1 cellular context compared by ENCODE assay signal in the genomic region with DNA sequence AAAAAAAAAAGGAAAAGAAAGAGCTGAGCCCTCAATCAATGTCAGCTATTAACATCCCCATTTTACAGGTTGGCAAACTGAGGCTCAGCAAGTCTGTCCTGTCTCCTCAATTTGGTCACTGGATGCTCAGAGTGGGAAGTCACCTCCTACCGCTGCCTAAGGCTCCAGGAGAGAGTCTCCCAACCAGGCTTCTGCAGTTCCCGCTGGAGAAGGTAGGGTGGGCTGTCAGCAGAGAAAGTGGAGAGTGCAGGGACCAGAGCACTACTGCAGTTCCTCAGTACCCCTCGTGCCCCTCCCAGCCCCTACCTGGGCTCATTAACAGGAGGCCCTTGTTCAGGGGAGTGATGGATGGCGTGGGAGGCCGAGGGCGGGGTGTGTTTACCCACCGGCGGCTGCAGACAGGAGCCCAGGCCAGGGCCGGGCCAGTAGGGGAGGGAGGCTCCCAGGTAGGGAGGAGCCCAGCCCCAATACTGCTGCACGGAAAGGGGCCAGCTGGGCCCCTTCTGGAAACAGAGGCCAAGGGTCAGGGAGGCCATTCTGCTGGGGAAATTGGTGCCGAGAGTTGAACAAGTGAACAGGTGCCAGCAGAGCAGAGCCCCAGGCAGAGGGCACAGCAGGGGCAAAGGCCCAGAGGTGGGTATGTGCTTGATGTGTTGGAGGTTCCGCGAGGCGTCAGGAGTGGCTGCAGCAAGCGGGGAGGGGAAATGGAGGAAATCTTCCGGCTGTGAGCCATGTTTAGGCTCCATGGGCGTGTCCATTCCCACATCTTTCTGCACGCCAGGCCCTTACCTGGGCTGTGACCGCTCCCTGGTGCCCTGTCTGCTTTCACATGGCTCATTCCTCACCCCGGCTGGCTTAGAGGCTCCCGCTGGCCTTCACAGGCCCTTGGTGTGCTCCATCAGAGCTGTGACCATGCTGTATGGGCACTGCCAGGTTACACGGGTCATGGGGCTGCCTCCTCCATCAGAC.
TF ChIP-seq lines count a peak whose summit lies in the region.

No MANE protein-coding gene starts in this region.

TF ChIP-seq in WTC11, 78 proteins besides CTCF, POLR2A, EP300 and RAD21 (continued from another document):
- TF ChIP-seq, protein P1, sequence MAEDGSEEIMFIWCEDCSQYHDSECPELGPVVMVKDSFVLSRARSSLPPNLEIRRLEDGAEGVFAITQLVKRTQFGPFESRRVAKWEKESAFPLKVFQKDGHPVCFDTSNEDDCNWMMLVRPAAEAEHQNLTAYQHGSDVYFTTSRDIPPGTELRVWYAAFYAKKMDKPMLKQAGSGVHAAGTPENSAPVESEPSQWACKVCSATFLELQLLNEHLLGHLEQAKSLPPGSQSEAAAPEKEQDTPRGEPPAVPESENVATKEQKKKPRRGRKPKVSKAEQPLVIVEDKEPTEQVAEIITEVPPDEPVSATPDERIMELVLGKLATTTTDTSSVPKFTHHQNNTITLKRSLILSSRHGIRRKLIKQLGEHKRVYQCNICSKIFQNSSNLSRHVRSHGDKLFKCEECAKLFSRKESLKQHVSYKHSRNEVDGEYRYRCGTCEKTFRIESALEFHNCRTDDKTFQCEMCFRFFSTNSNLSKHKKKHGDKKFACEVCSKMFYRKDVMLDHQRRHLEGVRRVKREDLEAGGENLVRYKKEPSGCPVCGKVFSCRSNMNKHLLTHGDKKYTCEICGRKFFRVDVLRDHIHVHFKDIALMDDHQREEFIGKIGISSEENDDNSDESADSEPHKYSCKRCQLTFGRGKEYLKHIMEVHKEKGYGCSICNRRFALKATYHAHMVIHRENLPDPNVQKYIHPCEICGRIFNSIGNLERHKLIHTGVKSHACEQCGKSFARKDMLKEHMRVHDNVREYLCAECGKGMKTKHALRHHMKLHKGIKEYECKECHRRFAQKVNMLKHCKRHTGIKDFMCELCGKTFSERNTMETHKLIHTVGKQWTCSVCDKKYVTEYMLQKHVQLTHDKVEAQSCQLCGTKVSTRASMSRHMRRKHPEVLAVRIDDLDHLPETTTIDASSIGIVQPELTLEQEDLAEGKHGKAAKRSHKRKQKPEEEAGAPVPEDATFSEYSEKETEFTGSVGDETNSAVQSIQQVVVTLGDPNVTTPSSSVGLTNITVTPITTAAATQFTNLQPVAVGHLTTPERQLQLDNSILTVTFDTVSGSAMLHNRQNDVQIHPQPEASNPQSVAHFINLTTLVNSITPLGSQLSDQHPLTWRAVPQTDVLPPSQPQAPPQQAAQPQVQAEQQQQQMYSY (CRISPR knock-in tag; IDR thresholded peaks at IDR 0.05), result no peak
- TF ChIP-seq, protein P2, sequence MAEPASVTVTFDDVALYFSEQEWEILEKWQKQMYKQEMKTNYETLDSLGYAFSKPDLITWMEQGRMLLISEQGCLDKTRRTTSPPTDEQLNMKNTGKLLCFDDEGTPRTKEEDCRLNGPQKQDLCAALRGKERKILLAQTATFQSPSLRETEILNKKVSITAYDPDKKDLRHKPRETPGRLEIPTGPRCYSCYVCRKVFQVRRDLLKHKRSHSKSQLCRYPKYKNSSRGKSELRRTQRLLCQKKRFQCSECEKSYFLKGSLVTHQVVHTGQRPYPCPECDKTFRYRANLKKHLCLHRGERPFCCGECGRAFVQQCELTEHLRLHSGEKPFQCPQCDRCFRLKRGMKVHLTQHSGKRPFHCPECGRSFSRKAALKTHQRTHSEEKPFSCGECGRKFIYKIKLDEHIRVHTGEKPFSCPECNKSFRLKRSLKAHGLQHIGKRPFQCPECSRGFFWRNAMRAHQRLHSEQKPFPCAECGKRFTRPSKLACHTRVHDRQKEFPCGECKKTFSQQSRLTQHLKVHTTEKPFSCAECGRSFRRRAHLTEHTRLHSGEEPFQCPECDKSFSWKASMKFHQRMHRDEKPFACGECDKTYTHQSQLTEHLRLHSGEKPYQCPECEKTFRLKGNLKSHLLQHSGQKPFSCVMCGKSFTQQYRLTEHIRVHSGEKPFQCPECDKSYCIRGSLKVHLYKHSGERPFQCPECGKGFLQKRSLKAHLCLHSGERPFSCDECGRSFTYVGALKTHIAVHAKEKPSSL (CRISPR knock-in tag; conservative IDR thresholded peaks at IDR 0.05), result no peak
- TF ChIP-seq CREB1 (CRISPR knock-in tag; IDR thresholded peaks at IDR 0.05) (no peak), ELF4 (CRISPR knock-in tag; IDR thresholded peaks at IDR 0.05; ENCODE audit: low read depth) (no peak), HMGA2 (CRISPR knock-in tag; IDR thresholded peaks at IDR 0.05) (no peak), MXD4 (CRISPR knock-in tag; IDR thresholded peaks at IDR 0.05; ENCODE audit: borderline replicate concordance) (no peak), HMGXB4 (CRISPR knock-in tag; IDR thresholded peaks at IDR 0.05) (no peak), GRHL2 (CRISPR knock-in tag; IDR thresholded peaks at IDR 0.05; ENCODE audit: insufficient replicate concordance, severe bottlenecking) (no peak), ETV6 (CRISPR knock-in tag; IDR thresholded peaks at IDR 0.05) (no peak), ZNF232 (CRISPR knock-in tag; IDR thresholded peaks at IDR 0.05) (no peak), TCF7 (CRISPR knock-in tag; IDR thresholded peaks at IDR 0.05; ENCODE audit: low read depth) (no peak), TP53 (CRISPR knock-in tag; IDR thresholded peaks at IDR 0.05) (no peak), CBFB (CRISPR knock-in tag; IDR thresholded peaks at IDR 0.05; ENCODE audit: low read depth) (no peak), ERG (CRISPR knock-in tag; IDR thresholded peaks at IDR 0.05) (no peak), ZNF396 (CRISPR knock-in tag; IDR thresholded peaks at IDR 0.05; ENCODE audit: borderline replicate concordance) (no peak)
- TF ChIP-seq, protein P3, sequence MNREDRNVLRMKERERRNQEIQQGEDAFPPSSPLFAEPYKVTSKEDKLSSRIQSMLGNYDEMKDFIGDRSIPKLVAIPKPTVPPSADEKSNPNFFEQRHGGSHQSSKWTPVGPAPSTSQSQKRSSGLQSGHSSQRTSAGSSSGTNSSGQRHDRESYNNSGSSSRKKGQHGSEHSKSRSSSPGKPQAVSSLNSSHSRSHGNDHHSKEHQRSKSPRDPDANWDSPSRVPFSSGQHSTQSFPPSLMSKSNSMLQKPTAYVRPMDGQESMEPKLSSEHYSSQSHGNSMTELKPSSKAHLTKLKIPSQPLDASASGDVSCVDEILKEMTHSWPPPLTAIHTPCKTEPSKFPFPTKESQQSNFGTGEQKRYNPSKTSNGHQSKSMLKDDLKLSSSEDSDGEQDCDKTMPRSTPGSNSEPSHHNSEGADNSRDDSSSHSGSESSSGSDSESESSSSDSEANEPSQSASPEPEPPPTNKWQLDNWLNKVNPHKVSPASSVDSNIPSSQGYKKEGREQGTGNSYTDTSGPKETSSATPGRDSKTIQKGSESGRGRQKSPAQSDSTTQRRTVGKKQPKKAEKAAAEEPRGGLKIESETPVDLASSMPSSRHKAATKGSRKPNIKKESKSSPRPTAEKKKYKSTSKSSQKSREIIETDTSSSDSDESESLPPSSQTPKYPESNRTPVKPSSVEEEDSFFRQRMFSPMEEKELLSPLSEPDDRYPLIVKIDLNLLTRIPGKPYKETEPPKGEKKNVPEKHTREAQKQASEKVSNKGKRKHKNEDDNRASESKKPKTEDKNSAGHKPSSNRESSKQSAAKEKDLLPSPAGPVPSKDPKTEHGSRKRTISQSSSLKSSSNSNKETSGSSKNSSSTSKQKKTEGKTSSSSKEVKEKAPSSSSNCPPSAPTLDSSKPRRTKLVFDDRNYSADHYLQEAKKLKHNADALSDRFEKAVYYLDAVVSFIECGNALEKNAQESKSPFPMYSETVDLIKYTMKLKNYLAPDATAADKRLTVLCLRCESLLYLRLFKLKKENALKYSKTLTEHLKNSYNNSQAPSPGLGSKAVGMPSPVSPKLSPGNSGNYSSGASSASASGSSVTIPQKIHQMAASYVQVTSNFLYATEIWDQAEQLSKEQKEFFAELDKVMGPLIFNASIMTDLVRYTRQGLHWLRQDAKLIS (CRISPR knock-in tag; IDR thresholded peaks at IDR 0.05; ENCODE audit: borderline replicate concordance), result no peak
